ENCODE assay signal across 8 cellular contexts in the genomic region with DNA sequence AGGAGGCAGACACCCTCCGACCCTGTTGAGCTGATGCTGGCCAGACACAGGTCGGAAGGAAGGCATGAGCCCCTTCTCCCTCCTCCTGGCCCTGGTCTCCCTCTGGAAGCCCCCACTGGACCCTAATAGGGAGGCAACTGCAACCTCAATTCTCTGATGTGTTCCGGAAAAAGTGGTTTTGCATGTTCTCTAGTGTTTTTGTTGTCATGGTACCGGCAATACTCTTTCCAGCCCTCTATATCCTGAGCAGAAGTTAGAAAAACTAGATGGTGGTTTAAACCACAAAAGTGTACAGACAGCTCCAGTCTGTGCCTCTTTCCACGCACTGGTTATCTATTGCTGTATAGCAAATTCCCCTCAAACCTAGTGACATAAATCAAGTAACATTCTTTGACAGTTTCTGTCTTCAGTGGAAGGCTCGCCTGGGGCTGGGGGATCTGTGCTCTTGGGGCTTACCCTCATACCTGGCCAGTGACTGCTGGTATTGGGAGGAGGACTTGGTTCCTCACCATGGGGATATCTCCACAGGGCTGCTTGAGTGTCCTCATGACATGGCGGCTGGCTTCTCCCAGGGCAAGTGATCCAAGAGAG. TPM values are rescaled to one million over a fixed set of nuclear protein-coding genes. Genes with fewer than 3 reads are reported as not detected.
DNase-seq lines count a peak whose midpoint lies in the region; ATAC-seq, FAIRE-seq and TF ChIP-seq lines count a peak whose summit lies in the region.

No MANE protein-coding gene starts in this region.

- peak; percentile 71 for ATAC-seq in GM12878
- peak; percentile 79 to 81 for ATAC-seq in upper lobe of left lung (ENCODE audit: low FRiP score in 2 of 2)

- no peak for TF ChIP-seq CTCF in Loucy (conservative IDR thresholded peaks at IDR 0.05; ENCODE audit: low read length)
- TF ChIP-seq CTCF in GM12878 (IDR thresholded peaks at IDR 0.05 in 2 of 3, conservative IDR thresholded peaks at IDR 0.05 in 1 of 3; ENCODE audit: control insufficient read depth in 2 of 3, extremely low read depth in 1 of 3, insufficient read depth in 1 of 3, low read depth in 3 of 3, low read length in 3 of 3) = no peak
- TF ChIP-seq CTCF in upper lobe of left lung (IDR thresholded peaks at IDR 0.05) = no peak
- TF ChIP-seq CTCF in D721Med (IDR thresholded peaks at IDR 0.05; ENCODE audit: insufficient read depth, missing control alignments) = no peak

- H3K27ac ChIP-seq in GM12878 (ENCODE audit: control insufficient read depth, insufficient read depth) = no peak overlapping the region
- peak overlapping the region; percentile 57 to 80 (median 69) for H3K27ac ChIP-seq in upper lobe of left lung

- SMC1A ChIA-PET in GM12878 (lab: Charles Lee; ENCODE audit: uncharacterized antibody, unreplicated experiment) = interaction anchor here (1.0 to 1.2 kb wide), 2 partner anchors 27 to 473 kb away, joined by 3 to 6 read pairs; no protein-coding TSS in a partner anchor

- H3K9me3 ChIP-seq in Loucy (ENCODE audit: insufficient read depth, low read depth, low read length) = no peaks in the 10 kb centered on the region
- no peaks in the 10 kb centered on the region; the same call in 2 of the 3 replicates for H3K9me3 ChIP-seq in GM12878 (replicated peaks; ENCODE audit: control insufficient read depth, insufficient read depth, low read length)
- no peaks in the 10 kb centered on the region for H3K9me3 ChIP-seq in upper lobe of left lung

- H3K79me2 ChIP-seq in Loucy (ENCODE audit: insufficient read depth, low read length) (no peaks in the 10 kb centered on the region), GM12878 (ENCODE audit: control insufficient read depth, insufficient read depth, low read length) (no peaks in the 10 kb centered on the region)

- TF ChIP-seq POLR2A in GM12878 (IDR thresholded peaks at IDR 0.05; ENCODE audit: low read depth, low read length) = no peak
- no peak for TF ChIP-seq POLR2A in upper lobe of left lung (IDR thresholded peaks at IDR 0.05)

- no peaks in the 10 kb centered on the region for H3K9me2 ChIP-seq in Loucy (replicated peaks; ENCODE audit: low read depth, low read length)

- no peak overlapping the region for H2AFZ ChIP-seq in Loucy (ENCODE audit: low read length)
- no peak overlapping the region for H2AFZ ChIP-seq in GM12878 (ENCODE audit: control insufficient read depth, low read depth, low read length)

- no peaks in the 10 kb centered on the region for H3F3A ChIP-seq in Loucy (ENCODE audit: low read depth)

- CTCF ChIA-PET in GM12878 (lab: Yijun Ruan, JAX) = interaction anchor here (0.9 to 2.8 kb wide), 6 partner anchors 11 to 473 kb away, joined by 3 to 14 read pairs (median 4); no protein-coding TSS in a partner anchor

- H3K4me1 ChIP-seq in Loucy (ENCODE audit: insufficient read depth, low read length, poor library complexity, severe bottlenecking) (peaks cover 20% of the 10 kb centered on the region), GM12878 (ENCODE audit: control insufficient read depth, insufficient read depth, low read length) (peaks cover 13% of the 10 kb centered on the region), upper lobe of left lung (peaks cover 16 to 44% (median 19%) of the 10 kb centered on the region in 4 donors)

- H3K4me2 ChIP-seq in Loucy (ENCODE audit: low read depth, low read length, poor library complexity, severe bottlenecking) (peak overlapping the region; percentile 54), GM12878 (ENCODE audit: control insufficient read depth, insufficient read depth) (peak overlapping the region; percentile 63)

- BruUV-seq in GM12878 (replicated peaks; lab: Mats Ljungman, UMichigan) = no TSS peak

- intact Hi-C loops in GM12878 (cut with micrococcal nuclease; ENCODE audit: unreplicated experiment) = no loop called here

- H4K20me1 ChIP-seq in Loucy (ENCODE audit: insufficient read depth, low read length, poor library complexity, severe bottlenecking) (no peaks in the 10 kb centered on the region), GM12878 (ENCODE audit: control insufficient read depth, insufficient read depth) (no peaks in the 10 kb centered on the region)

- DNase-seq in stimulated activated CD4-positive, alpha-beta T cell treated with anti-CD3 and anti-CD28 coated beads, Interleukin-2, amount 100 ng/mL, for 24 hours = peak; percentile 19 to 29
- no peak for DNase-seq in stimulated activated CD4-positive, alpha-beta T cell treated with anti-CD3 and anti-CD28 coated beads, Interleukin-15, amount 100 ng/mL, for 24 hours
- no peak for DNase-seq in GM12878 (ENCODE audit: low read depth, low spot score)
- no peak for DNase-seq in upper lobe of left lung
- no peak for DNase-seq in iPS-NIHi7 (ENCODE audit: extremely low spot score)
- no peak for DNase-seq in D341Med (ENCODE audit: low spot score)
- no peak for DNase-seq in D721Med (ENCODE audit: insufficient read length, low spot score)

- WGBS in GM12878 (ENCODE audit: insufficient coverage, insufficient replicate concordance, low lambda C conversion rate, missing lambda C conversion rate) = 31% methylated on average over 7 of the region's 7 CpGs
- WGBS in upper lobe of left lung, 2 donors = 54 to 70% methylated on average over 6 to 7 of the region's 7 CpGs

- TF ChIP-seq EP300 in GM12878 (IDR thresholded peaks at IDR 0.05; ENCODE audit: borderline replicate concordance in 1 of 2, control insufficient read depth in 1 of 2, low read depth in 2 of 2, low read length in 2 of 2) (no peak), upper lobe of left lung (IDR thresholded peaks at IDR 0.05) (no peak)

- H3K27me3 ChIP-seq in Loucy (ENCODE audit: insufficient read depth, low read length, poor library complexity, severe bottlenecking) = no peaks in the 10 kb centered on the region
- no peaks in the 10 kb centered on the region for H3K27me3 ChIP-seq in GM12878 (replicated peaks in 1 of 2; ENCODE audit: control insufficient read depth in 2 of 2, insufficient read depth in 2 of 2, low read length in 1 of 2)
- H3K27me3 ChIP-seq in upper lobe of left lung = no peaks in the 10 kb centered on the region

- H3K36me3 ChIP-seq in Loucy (ENCODE audit: insufficient read depth, low read length) (no peaks in the 10 kb centered on the region), GM12878 (ENCODE audit: control insufficient read depth in 2 of 2, insufficient read depth in 2 of 2, low read length in 1 of 2) (no peaks in the 10 kb centered on the region), upper lobe of left lung (no peaks in the 10 kb centered on the region)

- in situ Hi-C loops in GM12878 (cut with MboI) = no loop called here

- H3K9ac ChIP-seq in Loucy (ENCODE audit: low read depth, low read length, poor library complexity, severe bottlenecking) (no peak overlapping the region), GM12878 (ENCODE audit: control insufficient read depth, insufficient read depth, low read length) (no peak overlapping the region)

- POLR2A ChIA-PET in GM12878 (lab: Charles Lee) = interaction anchor here (1.0 kb wide), 1 partner anchor 38 kb away, joined by 3 read pairs; no protein-coding TSS in a partner anchor

- no peak for TF ChIP-seq RAD21 in GM12878 (IDR thresholded peaks at IDR 0.05; ENCODE audit: insufficient read depth, low read depth, low read length)

- FAIRE-seq in GM12878 (lab: Jason Lieb, UNC) (peak; percentile 88), D721Med (lab: Jason Lieb, UNC) (no peak)

- RAD21 ChIA-PET in GM12878 (lab: Charles Lee; ENCODE audit: unreplicated experiment) = no interaction called here

- H3K4me3 ChIP-seq in Loucy (ENCODE audit: low read length, poor library complexity, severe bottlenecking) (no peak overlapping the region), GM12878 (no peak overlapping the region), upper lobe of left lung (no peak overlapping the region)

RNA-seq across cellular contexts. Expression of gene SYTL3, which starts 37.0 kb away (rescaled TPM):
- total RNA-seq in GM12878 (2013; cell fraction: nucleolus; rRNA removed) = 30.4 and 37.7 TPM in 2 replicates
- total RNA-seq in GM12878 (2014; rRNA removed) (9.1 and 9.4 TPM in 2 replicates), GM12878 (2014; rRNA removed; fragmentation: Illumina TruSeq; extraction: Trizol) (6.4 and 6.7 TPM in 2 replicates), GM12878 (2021) (7.1 and 8.4 TPM in 2 replicates), upper lobe of left lung (10 to 100 TPM; 10.3 to 28.3 (median 20.0) TPM)
- polyA plus RNA-seq in GM12878 (2011; ENCODE audit: low read depth) = 4.8 TPM
- polyA plus RNA-seq in GM12878 (2011; rRNA removed) (12.1 and 12.9 TPM in 2 replicates), GM12878 (2014; fragmentation: Illumina TruSeq; extraction: Trizol) (8.0 and 8.3 TPM in 2 replicates), GM12878 (2014; fragmentation: Nextera tagmentation; extraction: Ambion mirVana) (1 to 10 TPM; 3.3 to 4.2 TPM), GM12878 (2014; rRNA removed) (7.1 and 7.2 TPM in 2 replicates), GM12878 (2016; fragmentation: Nextera tagmentation; extraction: Ambion mirVana) (1 to 10 TPM; 5.9 to 6.7 TPM)
- polyA plus RNA-seq in GM12878 (2011; cell fraction: cytosol; rRNA removed) = 11.7 and 15.5 TPM in 2 replicates
- 16.8 and 21.8 TPM in 2 replicates for polyA plus RNA-seq in GM12878 (2011; cell fraction: nucleus; rRNA removed)
- 3.7 and 6.1 TPM in 2 replicates for polyA plus RNA-seq in GM12878 (2012)
- 12.9 and 13.6 TPM in 2 replicates for polyA minus RNA-seq in GM12878 (2011; rRNA and poly(A)+ RNA removed)
- polyA minus RNA-seq in GM12878 (2011; cell fraction: cytosol; rRNA and poly(A)+ RNA removed) = 2.9 and 4.1 TPM in 2 replicates
- polyA minus RNA-seq in GM12878 (2011; cell fraction: nucleus; rRNA and poly(A)+ RNA removed) = 7.6 and 18.4 TPM in 2 replicates

RNA-seq across cellular contexts. Expression of gene DYNLT1, which starts 42.3 kb away (rescaled TPM):
- 28.3 and 29.2 TPM in 2 replicates for total RNA-seq in GM12878 (2013; cell fraction: nucleolus; rRNA removed)
- total RNA-seq in GM12878 (2014; rRNA removed) (35.9 and 41.5 TPM in 2 replicates), GM12878 (2014; rRNA removed; fragmentation: Illumina TruSeq; extraction: Trizol) (33.6 and 34.0 TPM in 2 replicates), GM12878 (2021) (49.1 and 51.3 TPM in 2 replicates), upper lobe of left lung (100 to 1,000 TPM in 3 of 6 donors, 10 to 100 TPM in 3; 49.2 to 119 (median 100) TPM)
- 84.8 TPM for polyA plus RNA-seq in GM12878 (2011; ENCODE audit: low read depth)
- polyA plus RNA-seq in GM12878 (2011; rRNA removed) (184 and 225 TPM in 2 replicates), GM12878 (2014; fragmentation: Illumina TruSeq; extraction: Trizol) (58.6 and 69.7 TPM in 2 replicates), GM12878 (2014; fragmentation: Nextera tagmentation; extraction: Ambion mirVana) (100 to 1,000 TPM; 246 to 298 TPM), GM12878 (2014; rRNA removed) (54.5 and 62.3 TPM in 2 replicates), GM12878 (2016; fragmentation: Nextera tagmentation; extraction: Ambion mirVana) (100 to 1,000 TPM; 116 to 119 TPM)
- polyA plus RNA-seq in GM12878 (2011; cell fraction: cytosol; rRNA removed) = 123 and 164 TPM in 2 replicates
- 71.6 and 105 TPM in 2 replicates for polyA plus RNA-seq in GM12878 (2011; cell fraction: nucleus; rRNA removed)
- polyA plus RNA-seq in GM12878 (2012) = 43.5 and 55.4 TPM in 2 replicates
- polyA minus RNA-seq in GM12878 (2011; rRNA and poly(A)+ RNA removed) = 91.6 and 112 TPM in 2 replicates
- polyA minus RNA-seq in GM12878 (2011; cell fraction: cytosol; rRNA and poly(A)+ RNA removed) = 18.4 and 19.9 TPM in 2 replicates
- polyA minus RNA-seq in GM12878 (2011; cell fraction: nucleus; rRNA and poly(A)+ RNA removed) = 14.9 and 18.1 TPM in 2 replicates

Comparison
In these comparisons a context has a peak if more than half of its experiments do, and no peak if none do; other contexts are left out.
1. DNase-seq: peak in stimulated activated CD4-positive, alpha-beta T cell treated with anti-CD3 and anti-CD28 coated beads, Interleukin-2, amount 100 ng/mL, for 24 hours (2 of 2); none in stimulated activated CD4-positive, alpha-beta T cell treated with anti-CD3 and anti-CD28 coated beads, Interleukin-15, amount 100 ng/mL, for 24 hours (single experiment), GM12878 (single experiment), upper lobe of left lung (0 of 2), iPS-NIHi7 (single experiment), D341Med (single experiment) and D721Med (single experiment).